ENCODE assay signal across 9 cellular contexts in genomic region chr20:37335642-37336368, GRCh38. TPM values are rescaled to one million over a fixed set of nuclear protein-coding genes. Genes with fewer than 3 reads are reported as not detected.
A peak's percentile ranks its signal among the peaks of the same experiment; 100 is the strongest.
DNase-seq lines count a peak whose midpoint lies in the region; ATAC-seq and TF ChIP-seq lines count a peak whose summit lies in the region.
"Had no signal": no experiment of that assay in that cellular context is flagged by ENCODE, and none has a peak within 500 bp of the region (broad histone marks: within the 10 kb centered on the region; RNA-seq: fewer than 3 reads in every experiment).

No MANE protein-coding gene starts in this region.

- no peak overlapping the region for H2AFZ ChIP-seq in trophoblast cell (ENCODE audit: insufficient read depth, low read length, poor library complexity)

- H2BK120ac ChIP-seq in trophoblast cell (ENCODE audit: insufficient read depth, low read length, poor library complexity) = peak overlapping the region; percentile 81

- H2BK5ac ChIP-seq in trophoblast cell (ENCODE audit: low read depth, low read length, poor library complexity) = peak overlapping the region; percentile 69

- no peak overlapping the region for H3K23ac ChIP-seq in trophoblast cell (ENCODE audit: low read length)

- H3K36me3 ChIP-seq in trophoblast cell (ENCODE audit: control insufficient read depth in 1 of 2, insufficient read depth in 2 of 2, low read length in 2 of 2) = no peaks in the 10 kb centered on the region
- H3K36me3 ChIP-seq in MG63 = no peaks in the 10 kb centered on the region
- H3K36me3 ChIP-seq: pancreas had no signal

- no peaks in the 10 kb centered on the region for H3K36me3 Mint-ChIP-seq in MCF 10A (ENCODE audit: insufficient read depth, unreplicated experiment)

- peak overlapping the region; percentile 61 for H3K14ac ChIP-seq in trophoblast cell (ENCODE audit: low read length)

- H3K27me3 ChIP-seq in trophoblast cell (ENCODE audit: insufficient read depth, low read length) (no peaks in the 10 kb centered on the region), MG63 (no peaks in the 10 kb centered on the region)
- H3K27me3 ChIP-seq: pancreas had no signal

- CTCF ChIA-PET in MCF 10A (lab: Yijun Ruan, JAX) = interaction anchor here (0.6 kb wide), 2 partner anchors 9 to 58 kb away, joined by 5 read pairs; no protein-coding TSS in a partner anchor

- H3K27me3 Mint-ChIP-seq in MCF 10A (ENCODE audit: insufficient read depth, unreplicated experiment) = no peaks in the 10 kb centered on the region

- DNase-seq in MCF 10A (ENCODE audit: unreplicated experiment) (no peak), trophoblast cell (peak; percentile 53 to 55), 8988T (no peak), MG63 (no peak), posterior vena cava (ENCODE audit: low spot score) (no peak), NCI-H2081 (lab: John Stamatoyannopoulos, UW) (no peak)

- H3K27ac ChIP-seq in trophoblast cell (ENCODE audit: low read depth, low read length) = peak overlapping the region; percentile 89

- H3K4me1 ChIP-seq in trophoblast cell (ENCODE audit: control insufficient read depth in 1 of 2, insufficient read depth in 2 of 2, low read length in 2 of 2) = peaks cover 40 to 47% of the 10 kb centered on the region in 2 experiments
- H3K4me1 ChIP-seq: pancreas had no signal

- no peaks in the 10 kb centered on the region for H3K9me3 ChIP-seq in trophoblast cell (ENCODE audit: insufficient read depth, low read depth, low read length)
- no peaks in the 10 kb centered on the region for H3K9me3 ChIP-seq in MG63
- H3K9me3 ChIP-seq: pancreas had no signal

- peak overlapping the region; percentile 10 for H4K12ac ChIP-seq in trophoblast cell (ENCODE audit: low read depth, low read length)

- H3K4me1 Mint-ChIP-seq in MCF 10A (ENCODE audit: insufficient read depth, unreplicated experiment) = peaks cover 17% of the 10 kb centered on the region

- WGBS in trophoblast cell (ENCODE audit: extremely low coverage, insufficient coverage, insufficient read length) = no CpG with 5 or more reads among the region's 15 CpGs

- H3K4me2 ChIP-seq in trophoblast cell (ENCODE audit: low read length) = no peak overlapping the region

- ATAC-seq in GM18517 (IDR thresholded peaks at IDR 0.05; ENCODE audit: unreplicated experiment) (peak; percentile 17), HG03280 (IDR thresholded peaks at IDR 0.05; ENCODE audit: unreplicated experiment) (peak; percentile 15)

- no TSS peak for BruUV-seq in MCF 10A (replicated peaks; lab: Mats Ljungman, UMichigan)

- H3K9me3 Mint-ChIP-seq in MCF 10A (ENCODE audit: unreplicated experiment) = no peaks in the 10 kb centered on the region

- POLR2A ChIA-PET in MCF 10A (lab: Yijun Ruan, JAX) = interaction anchor here (0.6 to 1.6 kb wide), 3 partner anchors 46 to 338 kb away, joined by 3 to 8 read pairs (median 6); partner anchors contain the start of genes BLCAP and MANBAL

- peak overlapping the region; percentile 77 for H3K18ac ChIP-seq in trophoblast cell (ENCODE audit: low read length)

- TF ChIP-seq CTCF in MCF 10A (IDR thresholded peaks at IDR 0.05; ENCODE audit: unreplicated experiment) = no peak

- H3K4me3 ChIP-seq in trophoblast cell (ENCODE audit: low read depth, low read length) (no peak overlapping the region), MG63 (no peak overlapping the region)
- H3K4me3 ChIP-seq: pancreas had no signal

- peak overlapping the region; percentile 43 for H4K8ac ChIP-seq in trophoblast cell (ENCODE audit: low read depth, low read length)

- H3K4me3 Mint-ChIP-seq in MCF 10A (ENCODE audit: unreplicated experiment) = no peak overlapping the region

- peak overlapping the region; percentile 41 for H3K4ac ChIP-seq in trophoblast cell (ENCODE audit: low read depth, low read length)

- no peak overlapping the region for H3K9ac ChIP-seq in trophoblast cell (ENCODE audit: low read length)

- peak overlapping the region; percentile 83 for H4K91ac ChIP-seq in trophoblast cell (ENCODE audit: low read depth, low read length)

- peak overlapping the region; percentile 66 for H3K27ac Mint-ChIP-seq in MCF 10A (ENCODE audit: low read depth, unreplicated experiment)

- peak overlapping the region; percentile 48 for H2BK12ac ChIP-seq in trophoblast cell (ENCODE audit: low read length)

- peaks cover 22% of the 10 kb centered on the region for H3K79me2 ChIP-seq in trophoblast cell (ENCODE audit: control insufficient read depth, insufficient read depth, low read length, poor library complexity)

- peak overlapping the region; percentile 77 for H2AK5ac ChIP-seq in trophoblast cell (ENCODE audit: low read length)

- peaks cover 67% of the 10 kb centered on the region for H3K79me1 ChIP-seq in trophoblast cell (ENCODE audit: low read length)

- intact Hi-C loops in MCF 10A (cut with micrococcal nuclease) (no loop called here), posterior vena cava (cut with DNase I) (no loop called here)

RNA-seq across cellular contexts. Expression of gene SRC, which starts 10.1 kb away (rescaled TPM):
- total RNA-seq in MCF 10A (2022) = 28.1 and 29.5 TPM in 2 replicates
- 188 and 198 TPM in 2 replicates for polyA plus RNA-seq in trophoblast cell (2013)
- 25.4 and 33.0 TPM in 2 replicates for total RNA-seq in MG63 (2014; rRNA removed; shearing (Covaris generic); ENCODE audit: low replicate concordance)
- total RNA-seq in posterior vena cava = 10 to 100 TPM; 35.4 to 39.1 TPM

RNA-seq across cellular contexts. Expression of gene MANBAL, which starts 46.4 kb away (rescaled TPM):
- 46.0 and 56.5 TPM in 2 replicates for total RNA-seq in MCF 10A (2022)
- polyA plus RNA-seq in trophoblast cell (2013) = 61.2 and 63.9 TPM in 2 replicates
- total RNA-seq in MG63 (2014; rRNA removed; shearing (Covaris generic); ENCODE audit: low replicate concordance) = 72.7 and 107 TPM in 2 replicates
- total RNA-seq in posterior vena cava = 10 to 100 TPM; 51.9 to 54.2 TPM

Comparison
In these comparisons a context has a peak if more than half of its experiments do, and no peak if none do; other contexts are left out.
1. DNase-seq: peak in trophoblast cell (2 of 2); none in MCF 10A (single experiment), 8988T (single experiment), MG63 (single experiment), posterior vena cava (single experiment) and NCI-H2081 (0 of 2).